In the genomic region with DNA sequence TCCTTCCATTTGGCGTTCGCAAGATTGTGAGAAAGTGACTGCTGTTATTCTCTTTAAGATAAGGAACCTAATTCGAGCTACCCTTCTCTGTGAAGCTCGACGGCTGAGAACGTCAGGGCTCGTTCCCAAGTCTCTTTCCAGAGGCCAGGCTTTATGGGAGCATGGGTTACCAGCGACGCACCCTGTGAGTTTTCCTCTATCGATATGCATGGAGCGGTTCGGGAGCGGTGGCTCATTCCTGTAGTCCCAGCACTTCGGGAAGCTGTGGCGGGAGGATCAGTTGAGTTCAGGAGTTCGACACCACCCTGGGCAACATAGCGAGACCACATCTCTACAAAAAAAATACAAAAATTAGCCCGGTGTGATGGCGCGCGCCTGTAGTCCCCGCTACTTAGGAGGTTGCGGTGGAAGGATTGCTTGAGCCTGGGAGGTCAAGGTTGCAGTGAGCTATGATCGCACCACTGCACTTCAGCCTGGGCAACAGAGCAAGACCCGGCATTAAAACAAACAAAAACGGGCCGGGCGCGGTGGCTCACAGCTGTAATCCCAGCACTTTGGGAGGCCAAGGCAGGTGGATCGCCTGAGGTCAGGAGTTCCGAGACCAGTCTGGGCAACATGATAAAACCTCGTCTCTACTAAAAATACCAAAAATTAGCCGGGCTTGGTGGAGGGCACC, we compare ENCODE assay signal across 8 cellular contexts. TPM values are rescaled to one million over a fixed set of nuclear protein-coding genes. Genes with fewer than 3 reads are reported as not detected.
DNase-seq lines count a peak whose midpoint lies in the region; ATAC-seq and TF ChIP-seq lines count a peak whose summit lies in the region.

No MANE protein-coding gene starts in this region.

- H3K4me1 ChIP-seq in mesodermal cell (ENCODE audit: control insufficient read depth, insufficient read depth, low read length, poor library complexity, severe bottlenecking): no peaks in the 10 kb centered on the region

- H3K4me1 Mint-ChIP-seq in stimulated activated naive CD8-positive, alpha-beta T cell treated with anti-CD3 and anti-CD28 coated beads, Interleukin-15, Interleukin-2, amounts not matched to agents 100 ng/mL and 50 ng/mL, for 24 hours (ENCODE audit: low read depth): peaks cover 35% of the 10 kb centered on the region

- peaks cover 44% of the 10 kb centered on the region for H3K9me3 Mint-ChIP-seq in stimulated activated naive CD8-positive, alpha-beta T cell treated with anti-CD3 and anti-CD28 coated beads, Interleukin-15, Interleukin-2, amounts not matched to agents 100 ng/mL and 50 ng/mL, for 24 hours

- H3K9me3 ChIP-seq in mesodermal cell (ENCODE audit: control insufficient read depth, low read length): peaks cover 83% of the 10 kb centered on the region

- no peak for ATAC-seq in stimulated activated naive CD8-positive, alpha-beta T cell treated with anti-CD3 and anti-CD28 coated beads, Interleukin-15, Interleukin-2, amounts not matched to agents 100 U/mL and 50 U/mL, for 24 hours
- ATAC-seq in left colon: no peak

- H3K4me3 Mint-ChIP-seq in stimulated activated naive CD8-positive, alpha-beta T cell treated with anti-CD3 and anti-CD28 coated beads, Interleukin-15, Interleukin-2, amounts not matched to agents 100 ng/mL and 50 ng/mL, for 24 hours: peak overlapping the region; percentile 86

- intact Hi-C loops in left colon (cut with DNase I, micrococcal nuclease): no loop called here

- no peaks in the 10 kb centered on the region for H3K27me3 Mint-ChIP-seq in stimulated activated naive CD8-positive, alpha-beta T cell treated with anti-CD3 and anti-CD28 coated beads, Interleukin-15, Interleukin-2, amounts not matched to agents 100 ng/mL and 50 ng/mL, for 24 hours

- no peak for DNase-seq in stimulated activated naive CD8-positive, alpha-beta T cell treated with anti-CD3 and anti-CD28 coated beads, Interleukin-15, Interleukin-2, amounts not matched to agents 100 U/mL and 50 U/mL, for 24 hours
- peak; percentile 35 for DNase-seq in choroid plexus epithelial cell (ENCODE audit: low read depth)
- no peak for DNase-seq in occipital lobe (lab: John Stamatoyannopoulos, UW)
- DNase-seq in stimulated activated CD8-positive, alpha-beta memory T cell treated with anti-CD3 and anti-CD28 coated beads, Interleukin-4, amount 100 ng/mL, for 48 hours: no peak
- DNase-seq in NCI-H128 (lab: John Stamatoyannopoulos, UW; ENCODE audit: unreplicated experiment): no peak
- no peak for DNase-seq in left colon

- peaks cover 77% of the 10 kb centered on the region for H3K36me3 ChIP-seq in mesodermal cell (ENCODE audit: control insufficient read depth, insufficient read depth, low read length)

- TF ChIP-seq CTCF in choroid plexus epithelial cell (conservative IDR thresholded peaks at IDR 0.05; ENCODE audit: low read depth, low read length): no peak

- H3K36me3 Mint-ChIP-seq in stimulated activated naive CD8-positive, alpha-beta T cell treated with anti-CD3 and anti-CD28 coated beads, Interleukin-15, Interleukin-2, amounts not matched to agents 100 ng/mL and 50 ng/mL, for 24 hours (ENCODE audit: low read depth): peaks cover 90% of the 10 kb centered on the region

- 70 to 81% methylated on average over 24 to 30 of the region's 33 CpGs for WGBS in mesodermal cell (ENCODE audit: insufficient coverage in 2 of 2), 2 experiments

- peak overlapping the region; percentile 88 for H3K27ac ChIP-seq in mesodermal cell (ENCODE audit: low read depth, low read length, severe bottlenecking)

- H3K27ac Mint-ChIP-seq in stimulated activated naive CD8-positive, alpha-beta T cell treated with anti-CD3 and anti-CD28 coated beads, Interleukin-15, Interleukin-2, amounts not matched to agents 100 ng/mL and 50 ng/mL, for 24 hours: peak overlapping the region; percentile 87

- H3K4me3 ChIP-seq in choroid plexus epithelial cell (ENCODE audit: low read depth, low read length) (peak overlapping the region; percentile 97), mesodermal cell (ENCODE audit: extremely low read depth, insufficient read depth, low read length, poor library complexity, severe bottlenecking) (peak overlapping the region; percentile 95)

RNA-seq across cellular contexts. Expression of a gene that starts 0.7 kb away (rescaled TPM):
- 12.3 TPM for polyA plus RNA-seq in mesodermal cell (2013, experiment 1 of 2)
- 13.3 TPM for polyA plus RNA-seq in mesodermal cell (2013, experiment 2 of 2)
- total RNA-seq in occipital lobe (57.1 TPM), left colon (10 to 100 TPM; 10.4 to 13.5 TPM)

RNA-seq across cellular contexts. Expression of a gene that starts 29.0 kb away (rescaled TPM):
- polyA plus RNA-seq in mesodermal cell (2013, experiment 1 of 2): not detected
- polyA plus RNA-seq in mesodermal cell (2013, experiment 2 of 2): 0.96 TPM
- total RNA-seq in occipital lobe: not detected
- 1 to 10 TPM in 1 of 2 donors, under 1 TPM in 1; 0.47 to 1.8 TPM for total RNA-seq in left colon

RNA-seq across cellular contexts. Expression of a gene that starts 30.5 kb away (rescaled TPM):
- polyA plus RNA-seq in mesodermal cell (2013, experiment 1 of 2): 1.0 TPM
- polyA plus RNA-seq in mesodermal cell (2013, experiment 2 of 2): 1.1 TPM
- 0.62 TPM for total RNA-seq in occipital lobe
- not detected for total RNA-seq in left colon

RNA-seq across cellular contexts. Expression of a gene that starts 55.8 kb away (rescaled TPM):
- 8.5 TPM for polyA plus RNA-seq in mesodermal cell (2013, experiment 1 of 2)
- 5.6 TPM for polyA plus RNA-seq in mesodermal cell (2013, experiment 2 of 2)
- 15.6 TPM for total RNA-seq in occipital lobe
- 1 to 10 TPM; 2.6 to 3.0 TPM for total RNA-seq in left colon

RNA-seq across cellular contexts. Expression of a gene that starts 55.8 kb away (rescaled TPM):
- polyA plus RNA-seq in mesodermal cell (2013, experiment 1 of 2): 1.1 TPM
- polyA plus RNA-seq in mesodermal cell (2013, experiment 2 of 2): 0.76 TPM
- total RNA-seq in occipital lobe (13.4 TPM), left colon (1 to 10 TPM; 1.1 to 1.2 TPM)
